16 cellular contexts compared by ENCODE assay signal in genomic region chr15:33915571-33916407, GRCh38. TPM values are rescaled to one million over a fixed set of nuclear protein-coding genes. Genes with fewer than 3 reads are reported as not detected.
DNase-seq lines count a peak whose midpoint lies in the region; ATAC-seq and TF ChIP-seq lines count a peak whose summit lies in the region.
"Had no signal": no experiment of that assay in that cellular context is flagged by ENCODE, and none has a peak within 500 bp of the region (broad histone marks: within the 10 kb centered on the region; RNA-seq: fewer than 3 reads in every experiment).

No MANE protein-coding gene starts in this region.

- H3K36me3 Mint-ChIP-seq in type B pancreatic cell = no peaks in the 10 kb centered on the region

- peak; percentile 84 for ATAC-seq in foreskin keratinocyte

- H3K27ac ChIP-seq in foreskin keratinocyte (no peak overlapping the region), coronary artery (no peak overlapping the region)
- H3K27ac ChIP-seq: brain microvascular endothelial cell, prostate gland had no signal

- H3K4me3 ChIP-seq in coronary artery = no peak overlapping the region
- H3K4me3 ChIP-seq: prostate gland had no signal

- H3K27me3 Mint-ChIP-seq in type B pancreatic cell = no peaks in the 10 kb centered on the region

- H3K9me3 Mint-ChIP-seq in type B pancreatic cell = peaks cover 5% of the 10 kb centered on the region

- H3K27ac Mint-ChIP-seq in type B pancreatic cell = peak overlapping the region; percentile 77

- H3K4me1 ChIP-seq in foreskin keratinocyte = peaks cover 6% of the 10 kb centered on the region
- H3K4me1 ChIP-seq: prostate gland had no signal

- no peak for TF ChIP-seq CTCF in foreskin keratinocyte (conservative IDR thresholded peaks at IDR 0.05)
- no peak for TF ChIP-seq CTCF in type B pancreatic cell (conservative IDR thresholded peaks at IDR 0.05)
- TF ChIP-seq CTCF in GM20000 (IDR thresholded peaks at IDR 0.05; ENCODE audit: extremely low read depth, missing control alignments) = no peak
- TF ChIP-seq CTCF in GM13977 (IDR thresholded peaks at IDR 0.05; ENCODE audit: extremely low read depth, insufficient read depth, missing control alignments) = no peak
- TF ChIP-seq CTCF in coronary artery (IDR thresholded peaks at IDR 0.05) = no peak

- in situ Hi-C loops in GM13977 (cut with MboI; ENCODE audit: low pct_unique_long_range_greater_than_20kb, low sequenced_read_pairs, unreplicated experiment) = no loop called here

- DNase-seq in NCI-H748 (lab: John Stamatoyannopoulos, UW; ENCODE audit: unreplicated experiment) (peak; percentile 45), NCI-H748 treated with DMSO at 0.1 percent for 48 hours (lab: John Stamatoyannopoulos, UW) (no peak), NCI-H2227 treated with DMSO at 0.1 percent for 48 hours (lab: John Stamatoyannopoulos, UW) (peak; percentile 3), foreskin keratinocyte (peak in 1 of 2 donors; percentile 11), type B pancreatic cell (ENCODE audit: extremely low spot score, unreplicated experiment) (no peak), GM20000 (ENCODE audit: low spot score) (no peak), GM13977 (ENCODE audit: low spot score) (no peak), coronary artery (ENCODE audit: low spot score) (no peak)
- DNase-seq: brain microvascular endothelial cell, HCEC 1CT, NCI-H524 treated with DMSO at 0.1 percent for 48 hours, T1000 had no signal

- H3K27me3 ChIP-seq in foreskin keratinocyte = no peaks in the 10 kb centered on the region
- H3K27me3 ChIP-seq: brain microvascular endothelial cell had no signal

- H3K4me3 Mint-ChIP-seq in type B pancreatic cell = peak overlapping the region; percentile 56

- peaks cover 19% of the 10 kb centered on the region for H3K4me1 Mint-ChIP-seq in type B pancreatic cell (ENCODE audit: unreplicated experiment)

RNA-seq across cellular contexts. Expression of gene CHRM5, which starts 52.5 kb away (rescaled TPM):
- total RNA-seq in foreskin keratinocyte (not detected in 2 replicates), type B pancreatic cell (ENCODE audit: low replicate concordance) (not detected in 2 replicates)
- polyA plus RNA-seq in foreskin keratinocyte = not detected in 2 replicates
- total RNA-seq: fibroblast of lung, G401, lower leg skin had no signal

Comparison
In these comparisons a context has a peak if more than half of its experiments do, and no peak if none do; other contexts are left out.
1. DNase-seq: peak in NCI-H748 (single experiment) and NCI-H2227 treated with DMSO at 0.1 percent for 48 hours (single experiment); none in NCI-H748 treated with DMSO at 0.1 percent for 48 hours (single experiment), type B pancreatic cell (single experiment), GM20000 (single experiment), GM13977 (single experiment) and coronary artery (single experiment).